In the genomic region with DNA sequence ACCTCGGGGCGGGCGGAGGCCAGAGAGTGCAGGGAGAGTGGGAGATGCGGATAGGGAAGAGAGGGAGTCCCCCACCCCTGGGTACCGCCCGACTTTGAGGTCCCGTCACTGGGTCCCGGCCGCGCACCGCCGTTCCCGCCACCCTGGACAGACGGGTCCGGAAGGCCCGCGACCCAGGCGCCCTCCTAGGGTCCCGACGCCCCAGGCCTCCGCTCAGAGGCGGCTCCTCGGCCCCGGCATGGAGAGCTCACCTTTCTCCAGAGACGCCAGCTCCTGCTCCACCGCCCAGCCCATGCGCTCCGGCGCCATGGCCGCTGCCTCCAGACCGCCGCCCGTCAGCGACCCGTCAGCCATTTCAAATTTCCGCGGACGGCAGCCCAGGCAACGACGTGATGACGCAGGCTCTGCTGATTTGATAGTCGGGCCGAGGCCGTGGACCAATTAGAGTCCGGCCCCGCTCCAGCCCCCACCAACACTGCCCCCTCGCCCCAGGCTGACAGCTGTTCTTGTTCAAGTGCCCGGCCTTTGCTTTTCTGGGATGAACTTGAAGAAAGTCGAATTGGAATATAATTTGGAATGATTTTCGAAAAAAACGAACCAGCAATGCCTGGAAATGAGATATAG, we compare ENCODE assay signal across 1 cellular context.
TF ChIP-seq lines count a peak whose summit lies in the region.

A gene with protein sequence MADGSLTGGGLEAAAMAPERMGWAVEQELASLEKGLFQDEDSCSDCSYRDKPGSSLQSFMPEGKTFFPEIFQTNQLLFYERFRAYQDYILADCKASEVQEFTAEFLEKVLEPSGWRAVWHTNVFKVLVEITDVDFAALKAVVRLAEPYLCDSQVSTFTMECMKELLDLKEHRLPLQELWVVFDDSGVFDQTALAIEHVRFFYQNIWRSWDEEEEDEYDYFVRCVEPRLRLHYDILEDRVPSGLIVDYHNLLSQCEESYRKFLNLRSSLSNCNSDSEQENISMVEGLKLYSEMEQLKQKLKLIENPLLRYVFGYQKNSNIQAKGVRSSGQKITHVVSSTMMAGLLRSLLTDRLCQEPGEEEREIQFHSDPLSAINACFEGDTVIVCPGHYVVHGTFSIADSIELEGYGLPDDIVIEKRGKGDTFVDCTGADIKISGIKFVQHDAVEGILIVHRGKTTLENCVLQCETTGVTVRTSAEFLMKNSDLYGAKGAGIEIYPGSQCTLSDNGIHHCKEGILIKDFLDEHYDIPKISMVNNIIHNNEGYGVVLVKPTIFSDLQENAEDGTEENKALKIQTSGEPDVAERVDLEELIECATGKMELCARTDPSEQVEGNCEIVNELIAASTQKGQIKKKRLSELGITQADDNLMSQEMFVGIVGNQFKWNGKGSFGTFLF (minus strand): TSS at position 374 of the 624 bp plus-strand sequence. CDS start 20 bp downstream, at position 354.

TF ChIP-seq in HEK293, 187 proteins besides CTCF, POLR2A, EP300 and RAD21 (continued from another document and continues in another):
- no peak for TF ChIP-seq ZBTB7A (tag by site-specific recombination; IDR thresholded peaks at IDR 0.05; ENCODE audit: low read depth)
- no peak for TF ChIP-seq ZNF610 (tag by site-specific recombination; IDR thresholded peaks at IDR 0.05; ENCODE audit: borderline replicate concordance)
- TF ChIP-seq ZNF24 (tag by site-specific recombination; IDR thresholded peaks at IDR 0.05), result 0 out of 2 replicates have a peak, but pooled peaks have one; percentile 55
- no peak for TF ChIP-seq ZNF555 (tag by site-specific recombination; conservative IDR thresholded peaks at IDR 0.05)
- TF ChIP-seq ZFP3 (tag by site-specific recombination; IDR thresholded peaks at IDR 0.05; ENCODE audit: low read depth), result no peak
- TF ChIP-seq ZNF670 (tag by site-specific recombination; IDR thresholded peaks at IDR 0.05; ENCODE audit: low read depth), result no peak
- TF ChIP-seq ZNF423 (tag by site-specific recombination; IDR thresholded peaks at IDR 0.05), result no peak
- no peak for TF ChIP-seq SCRT1 (tag by site-specific recombination; IDR thresholded peaks at IDR 0.05; ENCODE audit: borderline replicate concordance)
- no peak for TF ChIP-seq ZNF223 (tag by site-specific recombination; IDR thresholded peaks at IDR 0.05)
- TF ChIP-seq GLIS1 (tag by site-specific recombination; IDR thresholded peaks at IDR 0.05), result no peak
- TF ChIP-seq, protein P1, sequence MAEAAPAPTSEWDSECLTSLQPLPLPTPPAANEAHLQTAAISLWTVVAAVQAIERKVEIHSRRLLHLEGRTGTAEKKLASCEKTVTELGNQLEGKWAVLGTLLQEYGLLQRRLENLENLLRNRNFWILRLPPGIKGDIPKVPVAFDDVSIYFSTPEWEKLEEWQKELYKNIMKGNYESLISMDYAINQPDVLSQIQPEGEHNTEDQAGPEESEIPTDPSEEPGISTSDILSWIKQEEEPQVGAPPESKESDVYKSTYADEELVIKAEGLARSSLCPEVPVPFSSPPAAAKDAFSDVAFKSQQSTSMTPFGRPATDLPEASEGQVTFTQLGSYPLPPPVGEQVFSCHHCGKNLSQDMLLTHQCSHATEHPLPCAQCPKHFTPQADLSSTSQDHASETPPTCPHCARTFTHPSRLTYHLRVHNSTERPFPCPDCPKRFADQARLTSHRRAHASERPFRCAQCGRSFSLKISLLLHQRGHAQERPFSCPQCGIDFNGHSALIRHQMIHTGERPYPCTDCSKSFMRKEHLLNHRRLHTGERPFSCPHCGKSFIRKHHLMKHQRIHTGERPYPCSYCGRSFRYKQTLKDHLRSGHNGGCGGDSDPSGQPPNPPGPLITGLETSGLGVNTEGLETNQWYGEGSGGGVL (tag by site-specific recombination; IDR thresholded peaks at IDR 0.05), result peak; percentile 87
- no peak for TF ChIP-seq ZNF354C (tag by site-specific recombination; IDR thresholded peaks at IDR 0.05; ENCODE audit: borderline replicate concordance, low read depth)
- peak; percentile 30; the same call in 1 of the 2 replicates for TF ChIP-seq SP3 (tag by site-specific recombination; IDR thresholded peaks at IDR 0.05)
- TF ChIP-seq, protein P2, sequence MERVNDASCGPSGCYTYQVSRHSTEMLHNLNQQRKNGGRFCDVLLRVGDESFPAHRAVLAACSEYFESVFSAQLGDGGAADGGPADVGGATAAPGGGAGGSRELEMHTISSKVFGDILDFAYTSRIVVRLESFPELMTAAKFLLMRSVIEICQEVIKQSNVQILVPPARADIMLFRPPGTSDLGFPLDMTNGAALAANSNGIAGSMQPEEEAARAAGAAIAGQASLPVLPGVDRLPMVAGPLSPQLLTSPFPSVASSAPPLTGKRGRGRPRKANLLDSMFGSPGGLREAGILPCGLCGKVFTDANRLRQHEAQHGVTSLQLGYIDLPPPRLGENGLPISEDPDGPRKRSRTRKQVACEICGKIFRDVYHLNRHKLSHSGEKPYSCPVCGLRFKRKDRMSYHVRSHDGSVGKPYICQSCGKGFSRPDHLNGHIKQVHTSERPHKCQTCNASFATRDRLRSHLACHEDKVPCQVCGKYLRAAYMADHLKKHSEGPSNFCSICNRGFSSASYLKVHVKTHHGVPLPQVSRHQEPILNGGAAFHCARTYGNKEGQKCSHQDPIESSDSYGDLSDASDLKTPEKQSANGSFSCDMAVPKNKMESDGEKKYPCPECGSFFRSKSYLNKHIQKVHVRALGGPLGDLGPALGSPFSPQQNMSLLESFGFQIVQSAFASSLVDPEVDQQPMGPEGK (tag by site-specific recombination; IDR thresholded peaks at IDR 0.05), result peak; percentile 96
- TF ChIP-seq ZNF155 (tag by site-specific recombination; IDR thresholded peaks at IDR 0.05), result no peak
- TF ChIP-seq ZNF501 (tag by site-specific recombination; IDR thresholded peaks at IDR 0.05), result 0 out of 2 replicates have a peak, but pooled peaks have one; percentile 65
- TF ChIP-seq, protein P3, sequence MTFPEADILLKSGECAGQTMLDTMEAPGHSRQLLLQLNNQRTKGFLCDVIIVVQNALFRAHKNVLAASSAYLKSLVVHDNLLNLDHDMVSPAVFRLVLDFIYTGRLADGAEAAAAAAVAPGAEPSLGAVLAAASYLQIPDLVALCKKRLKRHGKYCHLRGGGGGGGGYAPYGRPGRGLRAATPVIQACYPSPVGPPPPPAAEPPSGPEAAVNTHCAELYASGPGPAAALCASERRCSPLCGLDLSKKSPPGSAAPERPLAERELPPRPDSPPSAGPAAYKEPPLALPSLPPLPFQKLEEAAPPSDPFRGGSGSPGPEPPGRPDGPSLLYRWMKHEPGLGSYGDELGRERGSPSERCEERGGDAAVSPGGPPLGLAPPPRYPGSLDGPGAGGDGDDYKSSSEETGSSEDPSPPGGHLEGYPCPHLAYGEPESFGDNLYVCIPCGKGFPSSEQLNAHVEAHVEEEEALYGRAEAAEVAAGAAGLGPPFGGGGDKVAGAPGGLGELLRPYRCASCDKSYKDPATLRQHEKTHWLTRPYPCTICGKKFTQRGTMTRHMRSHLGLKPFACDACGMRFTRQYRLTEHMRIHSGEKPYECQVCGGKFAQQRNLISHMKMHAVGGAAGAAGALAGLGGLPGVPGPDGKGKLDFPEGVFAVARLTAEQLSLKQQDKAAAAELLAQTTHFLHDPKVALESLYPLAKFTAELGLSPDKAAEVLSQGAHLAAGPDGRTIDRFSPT (tag by site-specific recombination; IDR thresholded peaks at IDR 0.05), result no peak
- no peak for TF ChIP-seq WT1 (tag by site-specific recombination; IDR thresholded peaks at IDR 0.05)
- 0 out of 2 replicates have a peak, but pooled peaks have one; percentile 3 for TF ChIP-seq ZNF146 (tag by site-specific recombination; IDR thresholded peaks at IDR 0.05)
- peak; percentile 68 for TF ChIP-seq SP2 (tag by site-specific recombination; IDR thresholded peaks at IDR 0.05)
- TF ChIP-seq, protein P4, sequence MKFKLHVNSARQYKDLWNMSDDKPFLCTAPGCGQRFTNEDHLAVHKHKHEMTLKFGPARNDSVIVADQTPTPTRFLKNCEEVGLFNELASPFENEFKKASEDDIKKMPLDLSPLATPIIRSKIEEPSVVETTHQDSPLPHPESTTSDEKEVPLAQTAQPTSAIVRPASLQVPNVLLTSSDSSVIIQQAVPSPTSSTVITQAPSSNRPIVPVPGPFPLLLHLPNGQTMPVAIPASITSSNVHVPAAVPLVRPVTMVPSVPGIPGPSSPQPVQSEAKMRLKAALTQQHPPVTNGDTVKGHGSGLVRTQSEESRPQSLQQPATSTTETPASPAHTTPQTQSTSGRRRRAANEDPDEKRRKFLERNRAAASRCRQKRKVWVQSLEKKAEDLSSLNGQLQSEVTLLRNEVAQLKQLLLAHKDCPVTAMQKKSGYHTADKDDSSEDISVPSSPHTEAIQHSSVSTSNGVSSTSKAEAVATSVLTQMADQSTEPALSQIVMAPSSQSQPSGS (tag by site-specific recombination; IDR thresholded peaks at IDR 0.05; ENCODE audit: low read depth), result no peak
- no peak for TF ChIP-seq ZNF350 (tag by site-specific recombination; IDR thresholded peaks at IDR 0.05)
- TF ChIP-seq ZNF366 (tag by site-specific recombination; conservative IDR thresholded peaks at IDR 0.05), result no peak; the same call in none of the 2 replicates
- TF ChIP-seq ZNF76 (tag by site-specific recombination; IDR thresholded peaks at IDR 0.05; ENCODE audit: borderline replicate concordance, low read depth), result peak; percentile 78
- no peak for TF ChIP-seq ZFP69B (tag by site-specific recombination; IDR thresholded peaks at IDR 0.05)
- peak; percentile 75 for TF ChIP-seq KLF1 (tag by site-specific recombination; IDR thresholded peaks at IDR 0.05)
- peak; percentile 9; the same call in 1 of the 2 replicates for TF ChIP-seq ZNF677 (tag by site-specific recombination; IDR thresholded peaks at IDR 0.05)
- TF ChIP-seq, protein P5, sequence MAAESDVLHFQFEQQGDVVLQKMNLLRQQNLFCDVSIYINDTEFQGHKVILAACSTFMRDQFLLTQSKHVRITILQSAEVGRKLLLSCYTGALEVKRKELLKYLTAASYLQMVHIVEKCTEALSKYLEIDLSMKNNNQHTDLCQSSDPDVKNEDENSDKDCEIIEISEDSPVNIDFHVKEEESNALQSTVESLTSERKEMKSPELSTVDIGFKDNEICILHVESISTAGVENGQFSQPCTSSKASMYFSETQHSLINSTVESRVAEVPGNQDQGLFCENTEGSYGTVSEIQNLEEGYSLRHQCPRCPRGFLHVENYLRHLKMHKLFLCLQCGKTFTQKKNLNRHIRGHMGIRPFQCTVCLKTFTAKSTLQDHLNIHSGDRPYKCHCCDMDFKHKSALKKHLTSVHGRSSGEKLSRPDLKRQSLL (tag by site-specific recombination; IDR thresholded peaks at IDR 0.05), result peak; percentile 79; the same call in 1 of the 2 replicates
- peak; percentile 73 for TF ChIP-seq ZNF629 (tag by site-specific recombination; IDR thresholded peaks at IDR 0.05)
- peak; percentile 54; the same call in 1 of the 2 replicates for TF ChIP-seq ZNF600 (tag by site-specific recombination; IDR thresholded peaks at IDR 0.05)
- no peak for TF ChIP-seq ZNF624 (tag by site-specific recombination; IDR thresholded peaks at IDR 0.05)
- TF ChIP-seq, protein P6, sequence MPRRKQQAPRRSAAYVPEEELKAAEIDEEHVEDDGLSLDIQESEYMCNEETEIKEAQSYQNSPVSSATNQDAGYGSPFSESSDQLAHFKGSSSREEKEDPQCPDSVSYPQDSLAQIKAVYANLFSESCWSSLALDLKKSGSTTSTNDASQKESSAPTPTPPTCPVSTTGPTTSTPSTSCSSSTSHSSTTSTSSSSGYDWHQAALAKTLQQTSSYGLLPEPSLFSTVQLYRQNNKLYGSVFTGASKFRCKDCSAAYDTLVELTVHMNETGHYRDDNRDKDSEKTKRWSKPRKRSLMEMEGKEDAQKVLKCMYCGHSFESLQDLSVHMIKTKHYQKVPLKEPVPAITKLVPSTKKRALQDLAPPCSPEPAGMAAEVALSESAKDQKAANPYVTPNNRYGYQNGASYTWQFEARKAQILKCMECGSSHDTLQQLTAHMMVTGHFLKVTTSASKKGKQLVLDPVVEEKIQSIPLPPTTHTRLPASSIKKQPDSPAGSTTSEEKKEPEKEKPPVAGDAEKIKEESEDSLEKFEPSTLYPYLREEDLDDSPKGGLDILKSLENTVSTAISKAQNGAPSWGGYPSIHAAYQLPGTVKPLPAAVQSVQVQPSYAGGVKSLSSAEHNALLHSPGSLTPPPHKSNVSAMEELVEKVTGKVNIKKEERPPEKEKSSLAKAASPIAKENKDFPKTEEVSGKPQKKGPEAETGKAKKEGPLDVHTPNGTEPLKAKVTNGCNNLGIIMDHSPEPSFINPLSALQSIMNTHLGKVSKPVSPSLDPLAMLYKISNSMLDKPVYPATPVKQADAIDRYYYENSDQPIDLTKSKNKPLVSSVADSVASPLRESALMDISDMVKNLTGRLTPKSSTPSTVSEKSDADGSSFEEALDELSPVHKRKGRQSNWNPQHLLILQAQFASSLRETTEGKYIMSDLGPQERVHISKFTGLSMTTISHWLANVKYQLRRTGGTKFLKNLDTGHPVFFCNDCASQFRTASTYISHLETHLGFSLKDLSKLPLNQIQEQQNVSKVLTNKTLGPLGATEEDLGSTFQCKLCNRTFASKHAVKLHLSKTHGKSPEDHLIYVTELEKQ (tag by site-specific recombination; IDR thresholded peaks at IDR 0.05; ENCODE audit: borderline replicate concordance), result no peak
- no peak for TF ChIP-seq ZNF274 (IDR thresholded peaks at IDR 0.05; ENCODE audit: low read length)
- no peak for TF ChIP-seq ZNF274 (tag by site-specific recombination; IDR thresholded peaks at IDR 0.05; ENCODE audit: borderline replicate concordance)
- TF ChIP-seq ZNF391 (tag by site-specific recombination; IDR thresholded peaks at IDR 0.05; ENCODE audit: borderline replicate concordance, low read depth), result 0 out of 2 replicates have a peak, but pooled peaks have one; percentile 53
- TF ChIP-seq YY1 (tag by site-specific recombination; IDR thresholded peaks at IDR 0.05), result peak; percentile 93
- TF ChIP-seq RBAK (tag by site-specific recombination; IDR thresholded peaks at IDR 0.05), result no peak
- no peak for TF ChIP-seq HOXD13 (CRISPR knock-in tag; IDR thresholded peaks at IDR 0.05; ENCODE audit: borderline replicate concordance)
- TF ChIP-seq ZBTB17 (tag by site-specific recombination; IDR thresholded peaks at IDR 0.05), result peak; percentile 25; the same call in 1 of the 2 replicates
- TF ChIP-seq ZNF521 (tag by site-specific recombination; IDR thresholded peaks at IDR 0.05), result no peak
- no peak for TF ChIP-seq PRDM1 (tag by site-specific recombination; IDR thresholded peaks at IDR 0.05)
- TF ChIP-seq ZNF664 (tag by site-specific recombination; IDR thresholded peaks at IDR 0.05), result no peak
- TF ChIP-seq ZSCAN30 (tag by site-specific recombination; IDR thresholded peaks at IDR 0.05), result peak; percentile 40; the same call in 1 of the 2 replicates
- TF ChIP-seq, protein P7, sequence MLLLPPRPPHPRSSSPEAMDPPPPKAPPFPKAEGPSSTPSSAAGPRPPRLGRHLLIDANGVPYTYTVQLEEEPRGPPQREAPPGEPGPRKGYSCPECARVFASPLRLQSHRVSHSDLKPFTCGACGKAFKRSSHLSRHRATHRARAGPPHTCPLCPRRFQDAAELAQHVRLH (tag by site-specific recombination; IDR thresholded peaks at IDR 0.05), result 0 out of 2 replicates have a peak, but pooled peaks have one; percentile 30
